ENCODE assay signal across 11 cellular contexts in genomic region chr18:6355789-6356589, GRCh38. TPM values are rescaled to one million over a fixed set of nuclear protein-coding genes. Genes with fewer than 3 reads are reported as not detected.
DNase-seq lines count a peak whose midpoint lies in the region; ATAC-seq and TF ChIP-seq lines count a peak whose summit lies in the region.
"Had no signal": no experiment of that assay in that cellular context is flagged by ENCODE, and none has a peak within 500 bp of the region (broad histone marks: within the 10 kb centered on the region; RNA-seq: fewer than 3 reads in every experiment).

No MANE protein-coding gene starts in this region.

- TF ChIP-seq RAD21 in liver (IDR thresholded peaks at IDR 0.05), result no peak

- 76% methylated on average over 9 of the region's 9 CpGs for WGBS in liver

- no peak overlapping the region for H3K4me3 ChIP-seq in HFF-Myc (replicated peaks; ENCODE audit: low read depth, low read length)
- no peak overlapping the region for H3K4me3 ChIP-seq in liver (ENCODE audit: low read depth in 1 of 3, low read length in 3 of 3)

- ATAC-seq in GM18502 (IDR thresholded peaks at IDR 0.05; ENCODE audit: poor library complexity, unreplicated experiment) (peak; percentile 59), GM21576 (IDR thresholded peaks at IDR 0.05; ENCODE audit: unreplicated experiment) (no peak)

- H3K27me3 ChIP-seq in liver (ENCODE audit: control insufficient read depth in 4 of 4, insufficient read depth in 4 of 4, low read length in 3 of 4), result no peaks in the 10 kb centered on the region

- DNase-seq in HFF-Myc (ENCODE audit: extremely low read depth, low read depth), result peak; percentile 3
- peak; percentile 81 for DNase-seq in NCI-H226
- no peak for DNase-seq in NCI-H510A treated with DMSO at 0.1 percent for 48 hours (lab: John Stamatoyannopoulos, UW)
- no peak for DNase-seq in NK-92 (lab: John Stamatoyannopoulos, UW; ENCODE audit: unreplicated experiment)
- no peak for DNase-seq in NOMO-1 treated with DMSO at 0.1 percent for 48 hours (lab: John Stamatoyannopoulos, UW; ENCODE audit: unreplicated experiment)
- DNase-seq: activated CD4-positive, alpha-beta memory T cell treated with anti-CD3 and anti-CD28 coated beads, Interleukin-2, amount 10 ng/mL, durations not matched to agents 7 days and 5 days; Right ventricle myocardium superior had no signal

- H3K9me3 ChIP-seq in liver (ENCODE audit: control insufficient read depth in 4 of 4, low read length in 3 of 4), result no peaks in the 10 kb centered on the region

- H3K27ac ChIP-seq in liver (ENCODE audit: low read depth in 1 of 2, low read length in 2 of 2), result peak overlapping the region; percentile 1 to 65

- no peaks in the 10 kb centered on the region for H3K36me3 ChIP-seq in liver (ENCODE audit: control insufficient read depth in 4 of 4, insufficient read depth in 3 of 4, low read depth in 1 of 4, low read length in 3 of 4)

- TF ChIP-seq CTCF in HFF-Myc (IDR thresholded peaks at IDR 0.05; ENCODE audit: low read depth, low read length, missing control alignments) (no peak), liver (IDR thresholded peaks at IDR 0.05; ENCODE audit: low read depth, low read length, missing input control) (no peak)

- no peak overlapping the region for H3K9ac ChIP-seq in liver (ENCODE audit: low read depth in 1 of 2, low read length in 2 of 2)

- peaks cover 0 to 11% (median 3%) of the 10 kb centered on the region in 4 donors for H3K4me1 ChIP-seq in liver (ENCODE audit: control insufficient read depth in 4 of 4, insufficient read depth in 4 of 4, low read length in 3 of 4)

TF ChIP-seq in liver, 16 proteins besides CTCF, POLR2A, EP300 and RAD21:
- peak; percentile 38 for TF ChIP-seq YY1 (IDR thresholded peaks at IDR 0.05)
- no peak for TF ChIP-seq MAX (IDR thresholded peaks at IDR 0.05)
- TF ChIP-seq ATF3 (IDR thresholded peaks at IDR 0.05), result no peak
- TF ChIP-seq EGR1 (IDR thresholded peaks at IDR 0.05; ENCODE audit: low read depth in 2 of 2), result no peak
- no peak for TF ChIP-seq FOXA1 (IDR thresholded peaks at IDR 0.05)
- no peak for TF ChIP-seq REST (IDR thresholded peaks at IDR 0.05)
- peak in 1 of 2 donors; percentile 48 for TF ChIP-seq JUND (IDR thresholded peaks at IDR 0.05)
- TF ChIP-seq NR2F2 (IDR thresholded peaks at IDR 0.05), result no peak
- no peak for TF ChIP-seq ZBTB33 (IDR thresholded peaks at IDR 0.05)
- TF ChIP-seq TAF1 (conservative IDR thresholded peaks at IDR 0.05), result no peak
- TF ChIP-seq RXRA (IDR thresholded peaks at IDR 0.05), result peak in 1 of 2 donors; percentile 22
- no peak for TF ChIP-seq SP1 (IDR thresholded peaks at IDR 0.05)
- no peak for TF ChIP-seq FOXA2 (IDR thresholded peaks at IDR 0.05)
- TF ChIP-seq HNF4A (conservative IDR thresholded peaks at IDR 0.05), result peak in 1 of 2 donors; percentile 25

RNA-seq across cellular contexts. Expression of gene L3MBTL4, which starts 58.7 kb away (rescaled TPM):
- 10 to 100 TPM in 1 of 2 donors, 1 to 10 TPM in 1; 5.5 to 15.0 TPM for total RNA-seq in liver
- polyA plus RNA-seq in liver, result 1 to 10 TPM; 2.3 to 4.5 TPM
- total RNA-seq: LHCN-M2 had no signal

Comparison
In these comparisons a context has a peak if more than half of its experiments do, and no peak if none do; other contexts are left out.
1. DNase-seq: peak in HFF-Myc (single experiment) and NCI-H226 (single experiment); none in NCI-H510A treated with DMSO at 0.1 percent for 48 hours (single experiment), NK-92 (single experiment) and NOMO-1 treated with DMSO at 0.1 percent for 48 hours (single experiment).